In the genomic region with DNA sequence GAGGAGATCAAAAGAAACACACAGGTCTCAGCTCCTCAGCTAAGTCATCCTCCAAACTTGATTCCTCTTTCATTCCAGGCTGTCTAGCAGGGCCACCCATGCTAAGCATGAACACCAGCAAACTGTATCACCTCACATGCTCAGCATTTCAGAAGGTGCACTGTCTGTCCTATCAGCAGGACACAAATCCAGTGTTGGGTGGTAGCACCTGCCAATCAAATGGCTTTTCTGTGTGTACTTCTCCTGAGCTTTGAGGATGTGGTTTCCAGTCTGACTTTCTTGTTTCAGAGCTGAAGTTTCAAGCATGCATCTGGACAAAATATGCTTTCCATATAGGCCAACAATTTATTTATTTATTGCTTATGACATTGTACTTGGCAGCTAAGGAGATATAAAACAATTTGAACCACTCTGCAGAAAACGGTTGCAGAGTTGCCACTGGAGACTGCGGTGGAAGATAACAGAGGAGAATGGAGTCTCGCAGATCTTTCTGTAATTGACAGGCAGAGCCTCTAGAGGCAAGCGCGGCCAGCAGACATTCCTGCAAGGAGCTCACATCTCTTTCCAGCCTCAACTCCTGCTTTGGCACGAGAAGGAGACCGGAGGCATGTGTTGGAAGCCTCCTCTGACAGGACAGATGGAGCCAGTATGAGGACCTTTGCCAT, we compare ENCODE assay signal across 11 cellular contexts.
A peak's percentile ranks its signal among the peaks of the same experiment; 100 is the strongest.
DNase-seq lines count a peak whose midpoint lies in the region; ATAC-seq and TF ChIP-seq lines count a peak whose summit lies in the region.
"Had no signal": no experiment of that assay in that cellular context is flagged by ENCODE, and none has a peak within 500 bp of the region (broad histone marks: within the 10 kb centered on the region; RNA-seq: fewer than 3 reads in every experiment).

No MANE protein-coding gene starts in this region.

- H3K27ac ChIP-seq in uterus = no peak overlapping the region

- H3K36me3 ChIP-seq in uterus = no peaks in the 10 kb centered on the region

- DNase-seq in GM20000 (ENCODE audit: low spot score) = peak; percentile 54
- DNase-seq in SK-N-DZ (ENCODE audit: low spot score) = peak; percentile 25
- no peak for DNase-seq in NCI-H1930 (lab: John Stamatoyannopoulos, UW)
- no peak for DNase-seq in uterus
- DNase-seq in NCI-H748 treated with DMSO at 0.1 percent for 48 hours (lab: John Stamatoyannopoulos, UW) = no peak
- DNase-seq in NCI-H1436 (lab: John Stamatoyannopoulos, UW) = no peak
- DNase-seq: NCI-H1417 had no signal

- TF ChIP-seq CTCF in GM20000 (IDR thresholded peaks at IDR 0.05; ENCODE audit: extremely low read depth, missing control alignments) (no peak), uterus (IDR thresholded peaks at IDR 0.05) (no peak)

- TF ChIP-seq POLR2A in uterus (IDR thresholded peaks at IDR 0.05) = no peak

- intact Hi-C loops in uterus (cut with DNase I; ENCODE audit: low total_unique reads) = no loop called here

- H3K4me1 ChIP-seq in uterus = no peaks in the 10 kb centered on the region

- no peak overlapping the region for H3K4me3 ChIP-seq in uterus

- ATAC-seq in GM18508 (IDR thresholded peaks at IDR 0.05; ENCODE audit: insufficient read depth, unreplicated experiment) (peak; percentile 82), HG03025 (IDR thresholded peaks at IDR 0.05; ENCODE audit: low FRiP score, unreplicated experiment) (peak; percentile 76)
- ATAC-seq: HCT116, Right ventricle myocardium inferior had no signal

- no peaks in the 10 kb centered on the region for H3K27me3 ChIP-seq in uterus

- H3K9me3 ChIP-seq in uterus = no peaks in the 10 kb centered on the region

Comparison
In these comparisons a context has a peak if more than half of its experiments do, and no peak if none do; other contexts are left out.
1. DNase-seq: peak in GM20000 (single experiment) and SK-N-DZ (single experiment); none in NCI-H1930 (0 of 2), uterus (0 of 2), NCI-H748 treated with DMSO at 0.1 percent for 48 hours (single experiment) and NCI-H1436 (single experiment).